In genomic region chr6:490251-491037, GRCh38 we compare ENCODE assay signal across 1 cellular context.
TF ChIP-seq lines count a peak whose summit lies in the region.

No MANE protein-coding gene starts in this region.

TF ChIP-seq in K562, 482 proteins besides CTCF, POLR2A, EP300 and RAD21 (continued from another document):
- TF ChIP-seq, protein P1, sequence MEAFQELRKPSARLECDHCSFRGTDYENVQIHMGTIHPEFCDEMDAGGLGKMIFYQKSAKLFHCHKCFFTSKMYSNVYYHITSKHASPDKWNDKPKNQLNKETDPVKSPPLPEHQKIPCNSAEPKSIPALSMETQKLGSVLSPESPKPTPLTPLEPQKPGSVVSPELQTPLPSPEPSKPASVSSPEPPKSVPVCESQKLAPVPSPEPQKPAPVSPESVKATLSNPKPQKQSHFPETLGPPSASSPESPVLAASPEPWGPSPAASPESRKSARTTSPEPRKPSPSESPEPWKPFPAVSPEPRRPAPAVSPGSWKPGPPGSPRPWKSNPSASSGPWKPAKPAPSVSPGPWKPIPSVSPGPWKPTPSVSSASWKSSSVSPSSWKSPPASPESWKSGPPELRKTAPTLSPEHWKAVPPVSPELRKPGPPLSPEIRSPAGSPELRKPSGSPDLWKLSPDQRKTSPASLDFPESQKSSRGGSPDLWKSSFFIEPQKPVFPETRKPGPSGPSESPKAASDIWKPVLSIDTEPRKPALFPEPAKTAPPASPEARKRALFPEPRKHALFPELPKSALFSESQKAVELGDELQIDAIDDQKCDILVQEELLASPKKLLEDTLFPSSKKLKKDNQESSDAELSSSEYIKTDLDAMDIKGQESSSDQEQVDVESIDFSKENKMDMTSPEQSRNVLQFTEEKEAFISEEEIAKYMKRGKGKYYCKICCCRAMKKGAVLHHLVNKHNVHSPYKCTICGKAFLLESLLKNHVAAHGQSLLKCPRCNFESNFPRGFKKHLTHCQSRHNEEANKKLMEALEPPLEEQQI (IDR thresholded peaks at IDR 0.05): peak; percentile 76
- TF ChIP-seq ZFP30 (CRISPR knock-in tag; IDR thresholded peaks at IDR 0.05; ENCODE audit: borderline replicate concordance) (no peak), MAFF (IDR thresholded peaks at IDR 0.05; ENCODE audit: low read length) (peak; percentile 79), ATF7 (IDR thresholded peaks at IDR 0.05) (peak; percentile 44; the same call in 1 of the 2 replicates), ZNF253 (CRISPR knock-in tag; conservative IDR thresholded peaks at IDR 0.05) (no peak)
